8 cellular contexts compared by ENCODE assay signal in the genomic region with DNA sequence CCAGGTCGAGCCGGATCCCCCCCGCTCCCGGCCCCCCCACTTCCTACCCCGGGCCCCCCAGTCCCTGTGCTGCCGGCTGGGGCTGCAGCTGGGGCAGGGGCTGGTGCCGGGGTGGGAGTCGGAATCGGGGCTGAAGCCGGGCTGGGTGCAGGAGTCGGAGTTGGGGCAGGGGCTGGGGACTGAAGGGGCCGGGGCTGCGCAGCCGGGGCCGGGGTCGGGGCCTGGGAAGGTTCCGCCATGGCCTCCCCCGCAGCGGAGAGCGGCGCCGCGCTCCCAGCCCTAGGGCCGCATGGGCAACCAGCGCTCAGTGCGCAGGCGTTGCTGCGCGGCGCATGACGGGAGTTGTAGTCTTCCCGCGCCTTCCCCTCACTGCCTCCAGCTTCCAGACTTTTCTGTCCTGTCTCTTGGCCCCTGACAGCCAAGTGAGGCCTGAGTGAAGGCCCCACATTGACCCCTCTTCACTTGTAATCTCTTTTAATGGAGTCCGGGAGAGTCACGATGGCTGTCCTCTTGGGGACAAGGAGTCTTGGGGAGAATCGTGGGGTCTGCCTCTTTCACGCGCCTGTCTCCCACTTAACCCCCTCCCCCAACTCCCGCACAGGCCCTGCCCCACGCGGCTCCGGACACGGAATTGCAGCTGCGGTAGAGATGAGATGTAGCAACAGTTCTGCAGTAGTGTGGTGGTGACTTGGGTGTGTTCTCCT. TPM values are rescaled to one million over a fixed set of nuclear protein-coding genes. Genes with fewer than 3 reads are reported as not detected.
DNase-seq lines count a peak whose midpoint lies in the region; TF ChIP-seq lines count a peak whose summit lies in the region.

A gene (minus strand): TSS at position 302 of the 704 bp plus-strand sequence. CDS start 63 bp downstream, at position 239.

- no peaks in the 10 kb centered on the region for H3K9me3 ChIP-seq in breast epithelium

- intact Hi-C loops in breast epithelium (cut with DNase I; ENCODE audit: low total_unique reads): no loop called here

- H3K9me3 Mint-ChIP-seq in HFFc6: no peaks in the 10 kb centered on the region

- peak; percentile 83 for DNase-seq in EL
- DNase-seq in HFFc6: peak; percentile 72
- peak; percentile 20 for DNase-seq in NCI-H2107 treated with DMSO at 0.1 percent for 48 hours (lab: John Stamatoyannopoulos, UW; ENCODE audit: unreplicated experiment)
- peak in 1 of 2 donors; percentile 65 for DNase-seq in breast epithelium (ENCODE audit: low spot score in 2 of 2)
- DNase-seq in iPS-NIHi7 (ENCODE audit: extremely low spot score): peak; percentile 94
- no peak for DNase-seq in cortex of kidney (lab: John Stamatoyannopoulos, UW)

- H3K27ac ChIP-seq in breast epithelium: peak within 1 kb of the TSS; percentile 13 to 61
- peak within 1 kb of the TSS; percentile 64 to 94 (median 87) for H3K27ac ChIP-seq in skin epidermis

- no peak for TF ChIP-seq POLR2A in breast epithelium (IDR thresholded peaks at IDR 0.05)

- H3K27me3 Mint-ChIP-seq in HFFc6 (ENCODE audit: insufficient read depth): peaks cover 7% of the 10 kb centered on the region

- peaks cover 29% of the 10 kb centered on the region for H3K4me1 Mint-ChIP-seq in HFFc6 (ENCODE audit: low read depth)

- H3K4me3 Mint-ChIP-seq in HFFc6: peak within 1 kb of the TSS; percentile 76

- H3K4me3 ChIP-seq in WI38 (ENCODE audit: low read depth, low read length) (peak within 1 kb of the TSS; percentile 57), breast epithelium (peak within 1 kb of the TSS; percentile 76 to 84 (median 83)), skin epidermis (peak within 1 kb of the TSS; percentile 52 to 92 (median 78))

- TF ChIP-seq CTCF in HFFc6 (IDR thresholded peaks at IDR 0.05) (no peak), WI38 (IDR thresholded peaks at IDR 0.05; ENCODE audit: low read depth, low read length) (no peak), breast epithelium (IDR thresholded peaks at IDR 0.05) (no peak)

- peaks cover 23% of the 10 kb centered on the region for H3K36me3 Mint-ChIP-seq in HFFc6 (ENCODE audit: low read depth)

- no peaks in the 10 kb centered on the region for H3K27me3 ChIP-seq in breast epithelium

- H3K36me3 ChIP-seq in breast epithelium: no peaks in the 10 kb centered on the region

- peaks cover 0 to 4% of the 10 kb centered on the region in 2 donors for H3K4me1 ChIP-seq in breast epithelium

- peak within 1 kb of the TSS; percentile 53 for H3K27ac Mint-ChIP-seq in HFFc6

RNA-seq across cellular contexts. Expression of the gene that starts here (rescaled TPM):
- total RNA-seq in HFFc6 (2021; fragmentation: NEBNext Ultra II Directional; extraction: Animal tissue kit (Norgen Biotek cat#: 25700)): 10 to 100 TPM; 21.5 to 36.2 (median 25.3) TPM
- total RNA-seq in breast epithelium: 10 to 100 TPM; 22.7 to 55.8 (median 54.4) TPM
